Comparison of ENCODE assay signal across 7 cellular contexts in the genomic region with DNA sequence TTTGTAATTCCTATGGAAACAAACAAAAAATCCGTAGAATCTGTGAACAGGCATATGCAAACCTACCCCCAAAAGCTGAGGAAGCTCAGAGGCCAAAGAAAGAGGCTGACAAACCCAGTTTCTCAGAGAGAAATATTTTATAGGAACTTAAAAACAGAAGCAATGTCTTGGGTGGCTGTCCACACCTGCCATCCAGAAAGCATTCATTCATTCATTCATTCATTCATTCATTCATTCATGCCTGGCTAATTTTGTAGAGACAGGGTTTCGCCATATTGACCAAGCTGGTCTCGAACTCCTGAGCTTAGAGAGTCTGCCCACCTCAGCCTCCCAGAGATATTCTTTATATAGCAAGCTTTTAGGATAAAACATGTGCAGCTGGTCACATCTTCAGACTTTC.
"Had no signal": no experiment of that assay in that cellular context is flagged by ENCODE, and none has a peak within 500 bp of the region (broad histone marks: within the 10 kb centered on the region; RNA-seq: fewer than 3 reads in every experiment).

No MANE protein-coding gene starts in this region.

- H3K4me3 Mint-ChIP-seq: IgD-negative memory B cell had no signal

- H3K4me1 Mint-ChIP-seq: IgD-negative memory B cell had no signal

- H3K4me2 ChIP-seq: KMS-11 had no signal

- H3K27ac ChIP-seq: HL-60, KMS-11 had no signal

- FAIRE-seq: HTR-8/SVneo had no signal

- H3K9ac ChIP-seq: KMS-11 had no signal

- H3K27me3 Mint-ChIP-seq: IgD-negative memory B cell had no signal

- DNase-seq: IMR-90, KBM-7, KG1 had no signal
